8 cellular contexts compared by ENCODE assay signal in genomic region chr10:35194906-35195305, GRCh38.
DNase-seq lines count a peak whose midpoint lies in the region; ATAC-seq and TF ChIP-seq lines count a peak whose summit lies in the region.

No MANE protein-coding gene starts in this region.

- POLR2A ChIA-PET in AG04450 (lab: Yijun Ruan, JAX): interaction anchor here (0.5 to 2.6 kb wide), 4 partner anchors 23 to 514 kb away, joined by 3 to 43 read pairs (median 5); partner anchors contain the start of gene CREM
- POLR2A ChIA-PET in activated CD8-positive, alpha-beta T cell treated with anti-CD3 and anti-CD28 coated beads for 36 hours (lab: Charles Lee): interaction anchor here (0.9 to 4.4 kb wide), 13 partner anchors 10 to 147 kb away, joined by 3 to 81 read pairs (median 7); partner anchors contain the start of gene CREM

- ATAC-seq in activated CD8-positive, alpha-beta T cell treated with anti-CD3 and anti-CD28 coated beads for 36 hours: peak; percentile 17
- ATAC-seq in GM19035 (IDR thresholded peaks at IDR 0.05; ENCODE audit: unreplicated experiment): no peak
- no peak for ATAC-seq in HG03342 (IDR thresholded peaks at IDR 0.05; ENCODE audit: unreplicated experiment)

- H3K36me3 Mint-ChIP-seq in activated CD8-positive, alpha-beta T cell treated with anti-CD3 and anti-CD28 coated beads for 36 hours (ENCODE audit: low read depth): peaks cover 27% of the 10 kb centered on the region

- no peaks in the 10 kb centered on the region for H3K9me3 Mint-ChIP-seq in activated CD8-positive, alpha-beta T cell treated with anti-CD3 and anti-CD28 coated beads for 36 hours

- WGBS in spleen, 5 donors: 68 to 77% (median 70%) methylated on average over 1 of the region's 1 CpG

- peaks cover 37% of the 10 kb centered on the region for H3K4me1 Mint-ChIP-seq in activated CD8-positive, alpha-beta T cell treated with anti-CD3 and anti-CD28 coated beads for 36 hours (ENCODE audit: low read depth)

- no peaks in the 10 kb centered on the region for H3K27me3 ChIP-seq in AG04450 (ENCODE audit: control insufficient read depth, insufficient read depth, low read length)
- H3K27me3 ChIP-seq in HUES48 (ENCODE audit: control insufficient read depth, insufficient read depth, low read length): no peaks in the 10 kb centered on the region
- no peaks in the 10 kb centered on the region for H3K27me3 ChIP-seq in spleen (replicated peaks in 1 of 7)

- H3K9me3 ChIP-seq in AG04450 (ENCODE audit: control insufficient read depth, insufficient read depth, low read length): no peaks in the 10 kb centered on the region
- peaks cover 5% of the 10 kb centered on the region; the same call in 1 of the 2 replicates for H3K9me3 ChIP-seq in HUES48 (ENCODE audit: control insufficient read depth, insufficient read depth, low read length)
- no peaks in the 10 kb centered on the region for H3K9me3 ChIP-seq in spleen

- H3K4me1 ChIP-seq in HUES48 (ENCODE audit: control insufficient read depth, insufficient read depth, low read length): peaks cover 15% of the 10 kb centered on the region
- H3K4me1 ChIP-seq in spleen: peaks cover 7 to 53% (median 27%) of the 10 kb centered on the region in 6 donors

- DNase-seq in AG04450 (ENCODE audit: low read depth, low spot score): peak; percentile 21
- peak; percentile 65 for DNase-seq in activated CD8-positive, alpha-beta T cell treated with anti-CD3 and anti-CD28 coated beads for 36 hours
- DNase-seq in foreskin fibroblast: peak; percentile 31 to 55
- DNase-seq in spleen: no peak
- DNase-seq in SIG-M5 treated with dmso at 0.1 percent for 504 hours (lab: John Stamatoyannopoulos, UW; ENCODE audit: unreplicated experiment): no peak

- peak overlapping the region; percentile 100 for H3K27ac Mint-ChIP-seq in activated CD8-positive, alpha-beta T cell treated with anti-CD3 and anti-CD28 coated beads for 36 hours

- peak overlapping the region; percentile 90 for H3K4me3 Mint-ChIP-seq in activated CD8-positive, alpha-beta T cell treated with anti-CD3 and anti-CD28 coated beads for 36 hours

- CTCF ChIA-PET in AG04450 (lab: Charles Lee): interaction anchor here (0.9 to 3.5 kb wide), 21 partner anchors 7 to 462 kb away, joined by 3 to 68 read pairs (median 7); partner anchors contain the start of gene CREM
- CTCF ChIA-PET in activated CD8-positive, alpha-beta T cell treated with anti-CD3 and anti-CD28 coated beads for 36 hours (lab: Charles Lee): interaction anchor here (1.0 to 5.3 kb wide), 19 partner anchors 9 to 200 kb away, joined by 3 to 148 read pairs (median 8); partner anchors contain the start of genes CREM and CUL2

- intact Hi-C loops in activated CD8-positive, alpha-beta T cell treated with anti-CD3 and anti-CD28 coated beads for 36 hours (cut with micrococcal nuclease): loop anchor here (1.0 to 5.0 kb wide), 3 partner anchors 46 to 147 kb away; no protein-coding TSS in a partner anchor
- intact Hi-C loops in spleen (cut with DNase I; ENCODE audit: low total_unique reads): no loop called here

- no peak overlapping the region for H3K9ac ChIP-seq in HUES48 (ENCODE audit: low read depth, low read length)

- TF ChIP-seq CTCF in AG04450 (IDR thresholded peaks at IDR 0.05; ENCODE audit: low read depth, low read length) (no peak), foreskin fibroblast (IDR thresholded peaks at IDR 0.05; ENCODE audit: low read depth, low read length) (no peak), spleen (IDR thresholded peaks at IDR 0.05 in 8 of 11, conservative IDR thresholded peaks at IDR 0.05 in 3 of 11) (no peak)
- TF ChIP-seq CTCF in activated CD8-positive, alpha-beta T cell treated with anti-CD3 and anti-CD28 coated beads for 36 hours (IDR thresholded peaks at IDR 0.05): no peak

- H3K36me3 ChIP-seq in HUES48 (ENCODE audit: control insufficient read depth, insufficient read depth, low read length) (no peaks in the 10 kb centered on the region), spleen (no peaks in the 10 kb centered on the region)

- TF ChIP-seq POLR2A in spleen (IDR thresholded peaks at IDR 0.05): no peak

- no peaks in the 10 kb centered on the region for H3K27me3 Mint-ChIP-seq in activated CD8-positive, alpha-beta T cell treated with anti-CD3 and anti-CD28 coated beads for 36 hours

- H3K27ac ChIP-seq in AG04450 (ENCODE audit: low read depth, low read length): peak overlapping the region; percentile 98
- H3K27ac ChIP-seq in HUES48 (ENCODE audit: low read depth, low read length): peak overlapping the region; percentile 96
- H3K27ac ChIP-seq in spleen: peak overlapping the region; percentile 78 to 95 (median 92)

- peak overlapping the region; percentile 56 for H3K4me3 ChIP-seq in AG04450 (ENCODE audit: low read depth, low read length)
- H3K4me3 ChIP-seq in HUES48 (ENCODE audit: low read depth, low read length): peak overlapping the region; percentile 65
- H3K4me3 ChIP-seq in foreskin fibroblast (ENCODE audit: low read depth in 1 of 2, low read length in 2 of 2): peak overlapping the region; percentile 53 to 69
- peak overlapping the region in 4 of 8 donors; percentile 35 to 62 (median 36) for H3K4me3 ChIP-seq in spleen

Comparison
In these comparisons a context has a peak if more than half of its experiments do, and no peak if none do; other contexts are left out.
1. DNase-seq: peak in AG04450 (single experiment), activated CD8-positive, alpha-beta T cell treated with anti-CD3 and anti-CD28 coated beads for 36 hours (single experiment) and foreskin fibroblast (2 of 2); none in spleen (single experiment) and SIG-M5 treated with dmso at 0.1 percent for 504 hours (single experiment).
2. Peak in every context shown above with its lines, with median percentiles within 50 percentile points of each other: H3K27ac ChIP-seq.